Comparison of ENCODE assay signal across 8 cellular contexts in genomic region chr10:132186488-132187413, GRCh38. TPM values are rescaled to one million over a fixed set of nuclear protein-coding genes. Genes with fewer than 3 reads are reported as not detected.
DNase-seq lines count a peak whose midpoint lies in the region; ATAC-seq lines count a peak whose summit lies in the region.

Gene DPYSL4, plus strand, starts transcription at chr10:132186948. Its CDS starts 116 bp downstream, at chr10:132187064.

- H3K27me3 ChIP-seq in BLaER1 treated with 17β-estradiol and CSF1 and Interleukin-3, amounts not matched to agents 10 nM and 100 nM = peaks cover 8 to 38% (median 17%) of the 10 kb centered on the region in 11 experiments; a peak in 20 of 22 replicates
- H3K27me3 ChIP-seq in HUES6 (ENCODE audit: control insufficient read depth, insufficient read depth, low read length) (peaks cover 87% of the 10 kb centered on the region), skeletal muscle satellite cell (ENCODE audit: control insufficient read depth, insufficient read depth, low read length) (peaks cover 51% of the 10 kb centered on the region)

- H3K4me2 ChIP-seq in BLaER1 treated with 17β-estradiol and CSF1 and Interleukin-3, amounts not matched to agents 10 nM and 100 nM = peak within 1 kb of the TSS; percentile 87 to 96 (median 89)
- H3K4me2 ChIP-seq in skeletal muscle satellite cell (ENCODE audit: low read length) = peak within 1 kb of the TSS; percentile 85

- peaks cover 0 to 3% of the 10 kb centered on the region in 2 donors for H3K9me3 Mint-ChIP-seq in activated naive CD4-positive, alpha-beta T cell treated with anti-CD3 and anti-CD28 coated beads, Interleukin-2, amount 50 U/mL, for 72 hours

- peak; percentile 63 to 66 for ATAC-seq in activated naive CD4-positive, alpha-beta T cell treated with anti-CD3 and anti-CD28 coated beads, Interleukin-2, amount 50 U/mL, for 72 hours
- no peak for ATAC-seq in HG03045 (IDR thresholded peaks at IDR 0.05; ENCODE audit: unreplicated experiment)
- ATAC-seq in HG03095 (IDR thresholded peaks at IDR 0.05; ENCODE audit: unreplicated experiment) = no peak

- H3K4me1 ChIP-seq in BLaER1 treated with 17β-estradiol and CSF1 and Interleukin-3, amounts not matched to agents 10 nM and 100 nM = peaks cover 12 to 59% (median 40%) of the 10 kb centered on the region in 10 experiments; a peak in 19 of 20 replicates
- 0 out of 2 replicates have a peak, but pooled peaks cover 4% of the 10 kb centered on the region for H3K4me1 ChIP-seq in HUES6 (ENCODE audit: control insufficient read depth, insufficient read depth, low read length)
- H3K4me1 ChIP-seq in skeletal muscle satellite cell (ENCODE audit: control insufficient read depth, insufficient read depth, low read length) = peaks cover 5% of the 10 kb centered on the region

- H3K36me3 Mint-ChIP-seq in activated naive CD4-positive, alpha-beta T cell treated with anti-CD3 and anti-CD28 coated beads, Interleukin-2, amount 50 U/mL, for 72 hours = peaks cover 0 to 28% of the 10 kb centered on the region in 2 donors

- no peak within 1 kb of the TSS for H3K27ac Mint-ChIP-seq in activated naive CD4-positive, alpha-beta T cell treated with anti-CD3 and anti-CD28 coated beads, Interleukin-2, amount 50 U/mL, for 72 hours

- H3K9me3 ChIP-seq in BLaER1 treated with 17β-estradiol and CSF1 and Interleukin-3, amounts not matched to agents 10 nM and 100 nM (replicated peaks in 1 of 11) = no peaks in the 10 kb centered on the region
- H3K9me3 ChIP-seq in HUES6 (ENCODE audit: control insufficient read depth, insufficient read depth, low read depth, low read length) (no peaks in the 10 kb centered on the region), skeletal muscle satellite cell (replicated peaks; ENCODE audit: low read length) (no peaks in the 10 kb centered on the region)

- peak within 1 kb of the TSS; percentile 51 to 77 (median 72) for H3K4me3 ChIP-seq in BLaER1 treated with 17β-estradiol and CSF1 and Interleukin-3, amounts not matched to agents 10 nM and 100 nM
- peak within 1 kb of the TSS; percentile 72 for H3K4me3 ChIP-seq in HUES6 (ENCODE audit: low read depth, low read length)
- peak within 1 kb of the TSS; percentile 74 for H3K4me3 ChIP-seq in skeletal muscle satellite cell (ENCODE audit: low read length)

- DNase-seq in activated naive CD4-positive, alpha-beta T cell treated with anti-CD3 and anti-CD28 coated beads, Interleukin-2, amount 50 U/mL, for 72 hours (ENCODE audit: low spot score in 2 of 2) = peak in 1 of 2 donors; percentile 41
- DNase-seq in hepatic stellate cell (ENCODE audit: low spot score) (peak; percentile 76), DMS153 treated with DMSO at 0.1 percent for 48 hours (lab: John Stamatoyannopoulos, UW; ENCODE audit: unreplicated experiment) (no peak)

- peaks cover 0 to 56% (median 35%) of the 10 kb centered on the region in 11 experiments; a peak in 18 of 22 replicates for H4K20me1 ChIP-seq in BLaER1 treated with 17β-estradiol and CSF1 and Interleukin-3, amounts not matched to agents 10 nM and 100 nM

- H3K36me3 ChIP-seq in BLaER1 treated with 17β-estradiol and CSF1 and Interleukin-3, amounts not matched to agents 10 nM and 100 nM = peaks cover 0 to 22% (median 0%) of the 10 kb centered on the region in 11 experiments; a peak in 7 of 22 replicates
- no peaks in the 10 kb centered on the region; the same call in 1 of the 2 replicates for H3K36me3 ChIP-seq in HUES6 (ENCODE audit: control insufficient read depth, insufficient read depth, low read length)
- no peaks in the 10 kb centered on the region for H3K36me3 ChIP-seq in skeletal muscle satellite cell (ENCODE audit: insufficient read depth, low read length)

- peak within 1 kb of the TSS; percentile 54 to 89 (median 69); a peak in 21 of 22 replicates for H3K9ac ChIP-seq in BLaER1 treated with 17β-estradiol and CSF1 and Interleukin-3, amounts not matched to agents 10 nM and 100 nM
- H3K9ac ChIP-seq in HUES6 (ENCODE audit: low read length) = peak within 1 kb of the TSS; percentile 42
- peak within 1 kb of the TSS; percentile 72 for H3K9ac ChIP-seq in skeletal muscle satellite cell (ENCODE audit: low read depth, low read length)

- H3K27ac ChIP-seq in BLaER1 treated with 17β-estradiol and CSF1 and Interleukin-3, amounts not matched to agents 10 nM and 100 nM = peak within 1 kb of the TSS in 8 of 11 experiments; percentile 27 to 80 (median 62); a peak in 16 of 22 replicates
- H3K27ac ChIP-seq in HUES6 (ENCODE audit: low read depth, low read length) = no peak within 1 kb of the TSS

RNA-seq across cellular contexts. Expression of gene DPYSL4, which starts in this region (rescaled TPM):
- 10 to 100 TPM in 1 of 2 donors, 1 to 10 TPM in 1; 2.8 to 65.2 TPM for total RNA-seq in activated naive CD4-positive, alpha-beta T cell treated with anti-CD3 and anti-CD28 coated beads, Interleukin-2, amount 50 U/mL, for 72 hours
- total RNA-seq in skeletal muscle satellite cell (2012; rRNA removed) = 3.0 and 22.1 TPM in 2 replicates

Comparison
In these comparisons a context has a peak if more than half of its experiments do, and no peak if none do; other contexts are left out.
1. ATAC-seq: peak in activated naive CD4-positive, alpha-beta T cell treated with anti-CD3 and anti-CD28 coated beads, Interleukin-2, amount 50 U/mL, for 72 hours (2 of 2); none in HG03045 (single experiment) and HG03095 (single experiment).
2. Peak in every context shown above with its lines, with median percentiles within 50 percentile points of each other: H3K4me3 ChIP-seq and H3K9ac ChIP-seq.